Comparison of ENCODE assay signal across 27 cellular contexts in genomic region chr1:125085720-125086591, GRCh38.
"Had no signal": no experiment of that assay in that cellular context is flagged by ENCODE, and none has a peak within 500 bp of the region (broad histone marks: within the 10 kb centered on the region; RNA-seq: fewer than 3 reads in every experiment).

No MANE protein-coding gene starts in this region.

- H3K27me3 ChIP-seq: ascending aorta, body of pancreas had no signal

- H3K4me3 ChIP-seq: ascending aorta, body of pancreas, SK-N-MC had no signal

- FAIRE-seq: bronchial epithelial cell, TTC549 had no signal

- H3K36me3 ChIP-seq: ascending aorta had no signal

- DNase-seq: activated CD4-positive, alpha-beta memory T cell treated with anti-CD3 and anti-CD28 coated beads for 36 hours; activated CD4-positive, alpha-beta T cell treated with anti-CD3 and anti-CD28 coated beads, Interleukin-2, amount 10 ng/mL, durations not matched to agents 7 days and 5 days; activated CD4-positive, CD25-positive, alpha-beta regulatory T cell; activated naive CD4-positive, alpha-beta T cell treated with Interleukin-2 at 50 U/mL for 16 hours; activated naive CD8-positive, alpha-beta T cell treated with anti-CD3 and anti-CD28 coated beads, Interleukin-2, amount 50 U/mL, for 24 hours; activated T-cell treated with anti-CD3 and anti-CD28 coated beads for 4 hours; amniotic stem cell; body of pancreas; KG1; MV-4-11; NCI-H1092 treated with DMSO at 0.1 percent for 48 hours; NCI-H1417 treated with DMSO at 0.1 percent for 48 hours; NCI-H1694; NCI-H2029 treated with DMSO at 0.1 percent for 48 hours; NCI-H345; NCI-H510A; NCI-H526 treated with DMSO at 0.1 percent for 48 hours; NCI-H82; T-cell; T-helper 2 cell; T1000 had no signal

- H3K4me1 ChIP-seq: ascending aorta, body of pancreas had no signal

- ATAC-seq: activated naive CD4-positive, alpha-beta T cell treated with anti-CD3 and anti-CD28 coated beads, Interleukin-2, amount 50 U/mL, for 72 hours; activated naive CD8-positive, alpha-beta T cell treated with anti-CD3 and anti-CD28 coated beads, Interleukin-2, amount 50 U/mL, for 24 hours; body of pancreas; T-cell had no signal

- H3K27ac ChIP-seq: ascending aorta, body of pancreas, SK-N-MC, VCaP had no signal
